ENCODE assay signal across 33 cellular contexts in genomic region chr7:44042221-44042620, GRCh38. TPM values are rescaled to one million over a fixed set of nuclear protein-coding genes. Genes with fewer than 3 reads are reported as not detected.
DNase-seq lines count a peak whose midpoint lies in the region; ATAC-seq and TF ChIP-seq lines count a peak whose summit lies in the region.
"Had no signal": no experiment of that assay in that cellular context is flagged by ENCODE, and none has a peak within 500 bp of the region (broad histone marks: within the 10 kb centered on the region; RNA-seq: fewer than 3 reads in every experiment).

No MANE protein-coding gene starts in this region.

- intact Hi-C loops in Caco-2 (cut with micrococcal nuclease; ENCODE audit: unreplicated experiment) = no loop called here

- no TSS peak for BruUV-seq in Caco-2 (replicated peaks; lab: Mats Ljungman, UMichigan)

- H3K4me3 ChIP-seq in Caco-2 (ENCODE audit: low read depth, low read length) = no peak overlapping the region
- H3K4me3 ChIP-seq: cardiac muscle cell, esophagus muscularis mucosa, HAP-1, hepatocyte, pancreas, right atrium auricular region, spleen, thoracic aorta, vagina had no signal

- no peak overlapping the region for H3K27ac Mint-ChIP-seq in activated T-cell treated with anti-CD3 and anti-CD28 coated beads, Interleukin-2, amount 50 U/mL, for 72 hours
- H3K27ac Mint-ChIP-seq in Caco-2 (ENCODE audit: unreplicated experiment) (no peak overlapping the region), nephron (no peak overlapping the region)
- H3K27ac Mint-ChIP-seq in activated naive CD8-positive, alpha-beta T cell treated with anti-CD3 and anti-CD28 coated beads, Interleukin-2, amount 10 ng/mL, durations not matched to agents 7 days and 5 days = peak overlapping the region; percentile 60
- H3K27ac Mint-ChIP-seq: stimulated activated naive B cell treated with anti-CD40 and anti-IgM and Interleukin-4, amounts not matched to agents 10 μg/mL and 1 μg/mL and 100 μg/mL, for 72 hours; WTC11 had no signal

- peaks cover 34% of the 10 kb centered on the region for H3K4me1 Mint-ChIP-seq in activated T-cell treated with anti-CD3 and anti-CD28 coated beads, Interleukin-2, amount 50 U/mL, for 72 hours (ENCODE audit: low read depth)
- peaks cover 16% of the 10 kb centered on the region for H3K4me1 Mint-ChIP-seq in Caco-2 (ENCODE audit: low read depth, unreplicated experiment)
- H3K4me1 Mint-ChIP-seq in activated naive CD8-positive, alpha-beta T cell treated with anti-CD3 and anti-CD28 coated beads, Interleukin-2, amount 10 ng/mL, durations not matched to agents 7 days and 5 days = peaks cover 32% of the 10 kb centered on the region
- H3K4me1 Mint-ChIP-seq in nephron = peaks cover 25% of the 10 kb centered on the region

- peaks cover 4% of the 10 kb centered on the region; the same call in 1 of the 2 replicates for H3K4me1 ChIP-seq in Caco-2

- no peaks in the 10 kb centered on the region for H3K9me3 Mint-ChIP-seq in activated T-cell treated with anti-CD3 and anti-CD28 coated beads, Interleukin-2, amount 50 U/mL, for 72 hours
- H3K9me3 Mint-ChIP-seq in Caco-2 (ENCODE audit: unreplicated experiment) (no peaks in the 10 kb centered on the region), nephron (no peaks in the 10 kb centered on the region)
- H3K9me3 Mint-ChIP-seq in activated naive CD8-positive, alpha-beta T cell treated with anti-CD3 and anti-CD28 coated beads, Interleukin-2, amount 10 ng/mL, durations not matched to agents 7 days and 5 days = no peaks in the 10 kb centered on the region
- H3K9me3 Mint-ChIP-seq: stimulated activated naive B cell treated with anti-CD40 and anti-IgM and Interleukin-4, amounts not matched to agents 10 μg/mL and 1 μg/mL and 100 μg/mL, for 72 hours had no signal

- no peaks in the 10 kb centered on the region for H3K27me3 Mint-ChIP-seq in activated T-cell treated with anti-CD3 and anti-CD28 coated beads, Interleukin-2, amount 50 U/mL, for 72 hours (ENCODE audit: low read depth)
- H3K27me3 Mint-ChIP-seq in Caco-2 (ENCODE audit: insufficient read depth, unreplicated experiment) = no peaks in the 10 kb centered on the region
- no peaks in the 10 kb centered on the region for H3K27me3 Mint-ChIP-seq in activated naive CD8-positive, alpha-beta T cell treated with anti-CD3 and anti-CD28 coated beads, Interleukin-2, amount 10 ng/mL, durations not matched to agents 7 days and 5 days
- H3K27me3 Mint-ChIP-seq in nephron (ENCODE audit: low read depth) = peaks cover 23% of the 10 kb centered on the region
- H3K27me3 Mint-ChIP-seq: stimulated activated naive B cell treated with anti-CD40 and anti-IgM and Interleukin-4, amounts not matched to agents 10 μg/mL and 1 μg/mL and 100 μg/mL, for 72 hours had no signal

- peak overlapping the region; percentile 34 to 50 for H3K4me3 Mint-ChIP-seq in activated T-cell treated with anti-CD3 and anti-CD28 coated beads, Interleukin-2, amount 50 U/mL, for 72 hours
- H3K4me3 Mint-ChIP-seq in Caco-2 (ENCODE audit: unreplicated experiment) = peak overlapping the region; percentile 42
- H3K4me3 Mint-ChIP-seq in activated naive CD8-positive, alpha-beta T cell treated with anti-CD3 and anti-CD28 coated beads, Interleukin-2, amount 10 ng/mL, durations not matched to agents 7 days and 5 days = peak overlapping the region; percentile 32
- H3K4me3 Mint-ChIP-seq in nephron = peak overlapping the region; percentile 48 to 70 (median 54)
- H3K4me3 Mint-ChIP-seq: stimulated activated naive B cell treated with anti-CD40 and anti-IgM and Interleukin-4, amounts not matched to agents 10 μg/mL and 1 μg/mL and 100 μg/mL, for 72 hours; WTC11 had no signal

- CTCF ChIA-PET in Caco-2 (lab: Charles Lee) = no interaction called here

- H3K36me3 ChIP-seq in Caco-2 (ENCODE audit: control insufficient read depth, insufficient read depth, low read length) = peaks cover 3% of the 10 kb centered on the region
- H3K36me3 ChIP-seq: pancreas had no signal

- no peaks in the 10 kb centered on the region for H3K9me3 ChIP-seq in Caco-2
- H3K9me3 ChIP-seq: esophagus muscularis mucosa, HAP-1, pancreas, right atrium auricular region, spleen, thoracic aorta, vagina had no signal

- H3K27me3 ChIP-seq in Caco-2 (replicated peaks; ENCODE audit: control insufficient read depth, insufficient read depth, low read length) = no peaks in the 10 kb centered on the region
- H3K27me3 ChIP-seq: cardiac muscle cell, esophagus muscularis mucosa, hepatocyte, pancreas, right atrium auricular region, spleen, vagina had no signal

- POLR2A ChIA-PET in Caco-2 (lab: Charles Lee) = no interaction called here
- POLR2A ChIA-PET in activated naive CD8-positive, alpha-beta T cell treated with anti-CD3 and anti-CD28 coated beads, Interleukin-2, amount 10 ng/mL, durations not matched to agents 7 days and 5 days (lab: Charles Lee) = no interaction called here

- no peak for ATAC-seq in activated T-cell treated with anti-CD3 and anti-CD28 coated beads, Interleukin-2, amount 50 U/mL, for 72 hours (replicated peaks in 1 of 2)
- ATAC-seq in activated naive CD8-positive, alpha-beta T cell treated with anti-CD3 and anti-CD28 coated beads, Interleukin-2, amount 10 ng/mL, durations not matched to agents 7 days and 5 days (ENCODE audit: low read depth) = no peak
- ATAC-seq: left lobe of liver; pancreas; stimulated activated naive B cell treated with anti-CD40 and anti-IgM and Interleukin-4, amounts not matched to agents 10 μg/mL and 1 μg/mL and 100 μg/mL, for 72 hours; WTC11 had no signal

- peaks cover 10 to 11% of the 10 kb centered on the region in 2 donors for H3K36me3 Mint-ChIP-seq in activated T-cell treated with anti-CD3 and anti-CD28 coated beads, Interleukin-2, amount 50 U/mL, for 72 hours (ENCODE audit: insufficient read depth in 2 of 2)
- H3K36me3 Mint-ChIP-seq in Caco-2 (ENCODE audit: insufficient read depth, unreplicated experiment) = peaks cover 10% of the 10 kb centered on the region
- peaks cover 13% of the 10 kb centered on the region for H3K36me3 Mint-ChIP-seq in activated naive CD8-positive, alpha-beta T cell treated with anti-CD3 and anti-CD28 coated beads, Interleukin-2, amount 10 ng/mL, durations not matched to agents 7 days and 5 days
- peaks cover 9% of the 10 kb centered on the region for H3K36me3 Mint-ChIP-seq in nephron (ENCODE audit: low read depth)

- no peak for DNase-seq in activated T-cell treated with anti-CD3 and anti-CD28 coated beads, Interleukin-2, amount 50 U/mL, for 72 hours
- no peak for DNase-seq in activated T-cell treated with anti-CD3 and anti-CD28 coated beads, Interleukin-2, amount 50 U/mL, for 1 hour
- DNase-seq in Caco-2 (no peak), CD1c-positive myeloid dendritic cell (ENCODE audit: extremely low spot score) (no peak), NCI-H82 treated with DMSO at 0.1 percent for 48 hours (lab: John Stamatoyannopoulos, UW; ENCODE audit: unreplicated experiment) (no peak)
- no peak for DNase-seq in activated naive CD8-positive, alpha-beta T cell treated with anti-CD3 and anti-CD28 coated beads, Interleukin-2, amount 10 ng/mL, durations not matched to agents 7 days and 5 days
- no peak for DNase-seq in stimulated activated CD4-positive, alpha-beta T cell treated with anti-CD3 and anti-CD28 coated beads, Interleukin-4, amount 100 ng/mL, for 24 hours
- DNase-seq: activated gamma-delta T cell treated with Interleukin-2 at 50 U/mL for 16 hours; anterior cingulate cortex; cortex of kidney; foreskin melanocyte; mesendoderm; NCI-H2029 treated with DMSO at 0.1 percent for 48 hours; NCI-H2227 treated with DMSO at 0.1 percent for 48 hours; NCI-H748 treated with DMSO at 0.1 percent for 48 hours; pancreas; spleen; stimulated activated CD4-positive, alpha-beta T cell treated with anti-CD3 and anti-CD28 coated beads, Interleukin-2, amount 100 ng/mL, for 48 hours; stimulated activated naive B cell treated with anti-CD40 and anti-IgM and Interleukin-4, amounts not matched to agents 10 μg/mL and 1 μg/mL and 100 μg/mL, for 72 hours had no signal

- TF ChIP-seq CTCF in Caco-2 (IDR thresholded peaks at IDR 0.05; ENCODE audit: insufficient read depth in 1 of 2, low read depth in 1 of 2, low read length in 1 of 2, severe bottlenecking in 1 of 2, unreplicated experiment in 1 of 2) (no peak), nephron (IDR thresholded peaks at IDR 0.05; ENCODE audit: unreplicated experiment in 3 of 3) (no peak)

RNA-seq across cellular contexts. Expression of gene DBNL, which starts 2.3 kb away (rescaled TPM):
- 10 to 100 TPM; 57.8 to 58.8 TPM for total RNA-seq in activated T-cell treated with anti-CD3 and anti-CD28 coated beads, Interleukin-2, amount 50 U/mL, for 72 hours
- total RNA-seq in Caco-2 (2022) = 83.2 and 85.5 TPM in 2 replicates
- total RNA-seq in activated naive CD8-positive, alpha-beta T cell treated with anti-CD3 and anti-CD28 coated beads, Interleukin-2, amount 10 ng/mL, durations not matched to agents 7 days and 5 days = 100 to 1,000 TPM; 152 to 157 TPM

RNA-seq across cellular contexts. Expression of gene PGAM2, which starts 23.1 kb away (rescaled TPM):
- 1 to 10 TPM; 1.2 to 1.7 TPM for total RNA-seq in activated T-cell treated with anti-CD3 and anti-CD28 coated beads, Interleukin-2, amount 50 U/mL, for 72 hours
- not detected in 2 replicates for total RNA-seq in Caco-2 (2022)
- 1 to 10 TPM in 1 of 2 experiments, under 1 TPM in 1; 0.74 to 2.1 TPM for total RNA-seq in activated naive CD8-positive, alpha-beta T cell treated with anti-CD3 and anti-CD28 coated beads, Interleukin-2, amount 10 ng/mL, durations not matched to agents 7 days and 5 days
- total RNA-seq: activated CD8-positive, alpha-beta memory T cell treated with anti-CD3 and anti-CD28 coated beads for 36 hours; left lobe of liver; MCF 10A; SK-MEL-5; vagina had no signal

RNA-seq across cellular contexts. Expression of gene POLM, which starts 40.1 kb away (rescaled TPM):
- 10 to 100 TPM; 40.2 to 46.0 TPM for total RNA-seq in activated T-cell treated with anti-CD3 and anti-CD28 coated beads, Interleukin-2, amount 50 U/mL, for 72 hours
- total RNA-seq in Caco-2 (2022) = 18.3 and 19.5 TPM in 2 replicates
- total RNA-seq in activated naive CD8-positive, alpha-beta T cell treated with anti-CD3 and anti-CD28 coated beads, Interleukin-2, amount 10 ng/mL, durations not matched to agents 7 days and 5 days = 10 to 100 TPM; 51.0 to 54.5 TPM

RNA-seq across cellular contexts. Expression of gene SPDYE1, which starts 44.5 kb away (rescaled TPM):
- total RNA-seq in activated T-cell treated with anti-CD3 and anti-CD28 coated beads, Interleukin-2, amount 50 U/mL, for 72 hours = not detected
- total RNA-seq in Caco-2 (2022) = not detected in 2 replicates
- under 1 TPM in 1 of 2 experiments, not detected in 1; 0.11 TPM for total RNA-seq in activated naive CD8-positive, alpha-beta T cell treated with anti-CD3 and anti-CD28 coated beads, Interleukin-2, amount 10 ng/mL, durations not matched to agents 7 days and 5 days
- total RNA-seq: activated CD8-positive, alpha-beta memory T cell treated with anti-CD3 and anti-CD28 coated beads for 36 hours; cardiac muscle cell; hepatocyte; left lobe of liver; MCF 10A; right atrium auricular region; RPMI7951; SK-MEL-5; spleen; thoracic aorta; vagina; WTC11 had no signal
